Comparison of ENCODE assay signal across 1 cellular context in the genomic region with DNA sequence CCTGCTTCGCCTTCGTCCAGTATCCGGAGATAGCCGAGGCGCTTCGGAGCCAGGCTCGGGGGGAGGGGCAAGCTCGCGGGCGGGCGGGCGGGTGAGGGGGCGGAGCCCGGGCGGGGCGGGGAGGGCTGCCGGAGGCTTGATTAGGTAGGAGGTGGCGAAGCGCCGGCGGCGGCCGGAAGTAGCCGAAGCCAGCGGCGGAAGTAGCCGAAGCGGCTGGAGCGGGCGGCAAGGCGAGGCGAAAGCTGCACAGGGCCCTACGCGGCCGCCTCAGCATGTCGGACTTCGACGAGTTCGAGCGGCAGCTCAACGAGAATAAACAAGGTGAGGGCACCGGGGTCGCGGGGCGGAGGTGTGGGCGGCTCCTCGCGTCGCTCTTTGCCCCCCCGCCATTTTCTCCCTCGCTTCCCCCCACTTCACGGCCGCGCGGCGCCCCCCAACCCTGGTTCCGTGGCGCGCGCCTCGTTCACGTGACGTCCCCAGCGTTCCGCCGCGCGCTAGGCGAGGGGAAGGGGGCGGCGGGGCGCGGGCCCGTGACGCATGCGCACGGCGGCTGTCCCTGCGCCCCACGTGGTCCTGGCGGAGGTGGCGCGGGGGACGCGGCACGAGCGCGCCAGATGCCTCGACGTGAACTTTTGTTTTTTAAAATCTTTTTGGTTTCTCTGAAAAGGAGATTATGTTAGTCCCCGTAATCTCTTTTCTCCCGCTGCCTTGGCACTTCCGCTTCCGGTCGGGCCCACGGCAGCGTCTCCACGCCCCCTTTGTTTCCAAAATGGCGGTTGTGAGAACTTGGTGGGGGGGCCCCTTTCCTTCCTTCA.
A peak's percentile ranks its signal among the peaks of the same experiment; 100 is the strongest.
TF ChIP-seq lines count a peak whose summit lies in the region.

Gene U2AF2, plus strand, starts transcription at position 203 of the 815 bp plus-strand sequence. Its CDS starts 70 bp downstream, at position 273.

TF ChIP-seq in HCT116, 20 proteins besides CTCF, POLR2A, EP300 and RAD21 (continued from another document):
- TF ChIP-seq REST (IDR thresholded peaks at IDR 0.05; ENCODE audit: low read depth) (no peak), ELF1 (IDR thresholded peaks at IDR 0.05; ENCODE audit: borderline replicate concordance, low read depth) (no peak; the same call in 1 of the 2 replicates), EZH2 (IDR thresholded peaks at IDR 0.05) (no peak), EGR1 (IDR thresholded peaks at IDR 0.05; ENCODE audit: low read depth) (no peak), SP1 (IDR thresholded peaks at IDR 0.05; ENCODE audit: low read depth) (no peak), SIN3A (IDR thresholded peaks at IDR 0.05; ENCODE audit: low read depth) (0 out of 2 replicates have a peak, but pooled peaks have one; percentile 12), FOSL1 (IDR thresholded peaks at IDR 0.05; ENCODE audit: low read depth) (no peak), CEBPB (IDR thresholded peaks at IDR 0.05; ENCODE audit: low read depth) (no peak), POLR2AphosphoS5 (IDR thresholded peaks at IDR 0.05; ENCODE audit: low read depth, low read length) (peak; percentile 86), JUND (IDR thresholded peaks at IDR 0.05) (no peak), MAX (IDR thresholded peaks at IDR 0.05) (peak; percentile 95), ATF3 (IDR thresholded peaks at IDR 0.05) (no peak), TCF7L2 (IDR thresholded peaks at IDR 0.05; ENCODE audit: borderline replicate concordance, extremely low read depth, insufficient read depth, insufficient read length) (no peak), EZH2phosphoT487 (IDR thresholded peaks at IDR 0.05; ENCODE audit: borderline replicate concordance) (no peak), SRF (IDR thresholded peaks at IDR 0.05; ENCODE audit: low read depth) (no peak), CBX3 (IDR thresholded peaks at IDR 0.05; ENCODE audit: low read depth) (no peak), YY1 (IDR thresholded peaks at IDR 0.05; ENCODE audit: extremely low read depth, insufficient replicate concordance, low read depth, low read length) (peak; percentile 94)
